Comparison of ENCODE assay signal across 21 cellular contexts in genomic region chr1:107251083-107251482, GRCh38.
"Had no signal": no experiment of that assay in that cellular context is flagged by ENCODE, and none has a peak within 500 bp of the region (broad histone marks: within the 10 kb centered on the region; RNA-seq: fewer than 3 reads in every experiment).

No MANE protein-coding gene starts in this region.

- H3K27me3 ChIP-seq: heart left ventricle, ovary, right atrium auricular region, sigmoid colon, suprapubic skin, thyroid gland had no signal

- H3K4me3 ChIP-seq: heart left ventricle, lung, mucosa of descending colon, ovary, right atrium auricular region, sigmoid colon, skin epidermis, suprapubic skin, thyroid gland had no signal

- H3K27ac ChIP-seq: heart left ventricle, ovary, right atrium auricular region, sigmoid colon, skin epidermis, suprapubic skin, thyroid gland had no signal

- H3K9me3 Mint-ChIP-seq: neural crest cell had no signal

- H3K4me1 ChIP-seq: heart left ventricle, right atrium auricular region, sigmoid colon, suprapubic skin, thyroid gland had no signal

- H3K9me3 ChIP-seq: heart left ventricle, mucosa of descending colon, ovary, right atrium auricular region, sigmoid colon, suprapubic skin, thyroid gland had no signal

- H3K36me3 ChIP-seq: heart left ventricle, ovary, right atrium auricular region, sigmoid colon, suprapubic skin, thyroid gland had no signal

- H3K4me1 Mint-ChIP-seq: neural crest cell had no signal

- H3K27me3 Mint-ChIP-seq: type B pancreatic cell had no signal

- H3K4me3 Mint-ChIP-seq: naive thymus-derived CD8-positive, alpha-beta T cell; neural crest cell; type B pancreatic cell had no signal

- H3K27ac Mint-ChIP-seq: naive thymus-derived CD8-positive, alpha-beta T cell; type B pancreatic cell had no signal

- H3K36me3 Mint-ChIP-seq: naive thymus-derived CD8-positive, alpha-beta T cell had no signal

- ATAC-seq: esophagus mucosa; heart left ventricle; left colon; left ventricle myocardium superior; mucosa of descending colon; naive thymus-derived CD8-positive, alpha-beta T cell; stimulated activated naive CD8-positive, alpha-beta T cell treated with anti-CD3 and anti-CD28 coated beads, Interleukin-15, Interleukin-2, amounts not matched to agents 100 U/mL and 50 U/mL, for 24 hours had no signal

- DNase-seq: effector memory CD4-positive, alpha-beta T cell; heart left ventricle; hippocampal formation; left colon; left ventricle myocardium superior; mucosa of descending colon; naive thymus-derived CD8-positive, alpha-beta T cell; nucleus accumbens; ovary; sigmoid colon; stimulated activated CD4-positive, alpha-beta T cell treated with anti-CD3 and anti-CD28 coated beads, Interleukin-2, amount 100 ng/mL, for 24 hours; stimulated activated CD4-positive, alpha-beta T cell treated with anti-CD3 and anti-CD28 coated beads, Interleukin-4, amount 100 ng/mL, for 4 hours; stimulated activated naive CD8-positive, alpha-beta T cell treated with anti-CD3 and anti-CD28 coated beads, Interleukin-15, Interleukin-2, amounts not matched to agents 100 U/mL and 50 U/mL, for 24 hours; thyroid gland had no signal
